Comparison of ENCODE assay signal across 9 cellular contexts in the genomic region with DNA sequence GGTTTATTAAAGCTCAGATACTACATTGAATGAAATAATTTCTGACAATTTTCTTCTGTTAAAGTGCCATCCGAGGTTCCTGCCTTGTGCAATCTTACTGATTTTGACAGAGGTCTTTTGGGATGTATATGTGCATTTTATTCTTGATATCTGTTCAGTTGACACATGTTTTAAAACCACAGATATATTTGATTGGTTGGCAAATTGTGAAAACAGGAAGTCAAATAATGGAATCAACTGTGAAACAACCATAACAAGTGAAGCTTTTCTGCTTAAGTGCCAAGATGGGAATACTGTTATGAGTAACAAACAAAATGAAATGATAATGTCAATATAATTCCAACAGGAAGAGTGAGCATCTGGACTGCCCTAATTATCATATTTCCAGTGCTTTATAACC.
DNase-seq lines count a peak whose midpoint lies in the region; ATAC-seq and TF ChIP-seq lines count a peak whose summit lies in the region.
"Had no signal": no experiment of that assay in that cellular context is flagged by ENCODE, and none has a peak within 500 bp of the region (broad histone marks: within the 10 kb centered on the region; RNA-seq: fewer than 3 reads in every experiment).

No MANE protein-coding gene starts in this region.

- H3K27me3 ChIP-seq in BE2C (no peaks in the 10 kb centered on the region), dorsolateral prefrontal cortex (no peaks in the 10 kb centered on the region)

- H3K9me3 ChIP-seq in BE2C = no peaks in the 10 kb centered on the region

- H3K4me3 ChIP-seq in BE2C (ENCODE audit: low read depth, low read length) (no peak overlapping the region), dorsolateral prefrontal cortex (no peak overlapping the region)

- no peak for TF ChIP-seq CTCF in BE2C (IDR thresholded peaks at IDR 0.05; ENCODE audit: low read depth, low read length)
- no peak for TF ChIP-seq CTCF in dorsolateral prefrontal cortex (IDR thresholded peaks at IDR 0.05 in 54 of 56, conservative IDR thresholded peaks at IDR 0.05 in 2 of 56; ENCODE audit: low read depth in 1 of 56, partially characterized antibody in 56 of 56)

- no peak for ATAC-seq in stimulated activated naive CD8-positive, alpha-beta T cell treated with anti-CD3 and anti-CD28 coated beads, Interleukin-15, Interleukin-2, amounts not matched to agents 100 U/mL and 50 U/mL, for 24 hours
- no peak for ATAC-seq in GM18519 (IDR thresholded peaks at IDR 0.05; ENCODE audit: low FRiP score, unreplicated experiment)

- H3K9me3 Mint-ChIP-seq in stimulated activated naive CD8-positive, alpha-beta T cell treated with anti-CD3 and anti-CD28 coated beads, Interleukin-15, Interleukin-2, amounts not matched to agents 100 ng/mL and 50 ng/mL, for 24 hours = no peaks in the 10 kb centered on the region

- H3K36me3 ChIP-seq in BE2C = no peaks in the 10 kb centered on the region

- H3K4me3 Mint-ChIP-seq in stimulated activated naive CD8-positive, alpha-beta T cell treated with anti-CD3 and anti-CD28 coated beads, Interleukin-15, Interleukin-2, amounts not matched to agents 100 ng/mL and 50 ng/mL, for 24 hours = peak overlapping the region; percentile 64

- no peaks in the 10 kb centered on the region for H3K27me3 Mint-ChIP-seq in stimulated activated naive CD8-positive, alpha-beta T cell treated with anti-CD3 and anti-CD28 coated beads, Interleukin-15, Interleukin-2, amounts not matched to agents 100 ng/mL and 50 ng/mL, for 24 hours

- intact Hi-C loops in dorsolateral prefrontal cortex (cut with DNase I) = no loop called here

- H3K36me3 Mint-ChIP-seq in stimulated activated naive CD8-positive, alpha-beta T cell treated with anti-CD3 and anti-CD28 coated beads, Interleukin-15, Interleukin-2, amounts not matched to agents 100 ng/mL and 50 ng/mL, for 24 hours (ENCODE audit: low read depth) = no peaks in the 10 kb centered on the region

- no peak for DNase-seq in stimulated activated naive CD8-positive, alpha-beta T cell treated with anti-CD3 and anti-CD28 coated beads, Interleukin-15, Interleukin-2, amounts not matched to agents 100 U/mL and 50 U/mL, for 24 hours
- DNase-seq in SKM-1 treated with dmso at 0.1 percent for 144 hours (lab: John Stamatoyannopoulos, UW; ENCODE audit: unreplicated experiment) (peak; percentile 62), epithelial cell of prostate (ENCODE audit: low read depth, low spot score) (no peak), BE2C (no peak), EL (no peak), dorsolateral prefrontal cortex (no peak)
- DNase-seq: NCI-H1930 had no signal

- H3K27ac Mint-ChIP-seq in stimulated activated naive CD8-positive, alpha-beta T cell treated with anti-CD3 and anti-CD28 coated beads, Interleukin-15, Interleukin-2, amounts not matched to agents 100 ng/mL and 50 ng/mL, for 24 hours = peak overlapping the region; percentile 90

- peaks cover 56% of the 10 kb centered on the region for H3K4me1 Mint-ChIP-seq in stimulated activated naive CD8-positive, alpha-beta T cell treated with anti-CD3 and anti-CD28 coated beads, Interleukin-15, Interleukin-2, amounts not matched to agents 100 ng/mL and 50 ng/mL, for 24 hours (ENCODE audit: low read depth)

- peak overlapping the region; percentile 28 for H3K27ac ChIP-seq in epithelial cell of prostate
- no peak overlapping the region for H3K27ac ChIP-seq in dorsolateral prefrontal cortex

- peaks cover 3% of the 10 kb centered on the region for H3K4me1 ChIP-seq in BE2C
